In the genomic region with DNA sequence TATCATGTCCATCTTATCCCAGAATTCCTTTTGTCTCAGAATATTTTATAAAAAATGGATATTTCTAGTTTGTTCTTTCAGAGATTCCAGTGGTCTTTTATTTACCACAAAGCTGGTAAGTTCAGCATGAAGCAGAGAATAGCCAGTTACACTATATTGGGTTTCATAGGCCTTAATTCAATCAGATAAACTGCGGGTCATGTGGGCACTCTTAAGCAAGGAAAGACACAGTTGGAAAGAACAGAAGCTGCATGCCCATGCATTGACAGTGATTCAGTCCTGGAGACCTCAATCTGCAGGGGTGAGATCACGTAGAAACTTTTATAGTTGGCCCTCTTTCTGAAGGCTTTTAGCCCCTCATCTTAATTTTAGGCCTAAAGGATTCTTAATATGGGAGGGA, we compare ENCODE assay signal across 1 cellular context.
TF ChIP-seq lines count a peak whose summit lies in the region.

No MANE protein-coding gene starts in this region.

TF ChIP-seq in SK-N-SH, 30 proteins besides CTCF, POLR2A, EP300 and RAD21 (continued from another document):
- TF ChIP-seq, protein P1, sequence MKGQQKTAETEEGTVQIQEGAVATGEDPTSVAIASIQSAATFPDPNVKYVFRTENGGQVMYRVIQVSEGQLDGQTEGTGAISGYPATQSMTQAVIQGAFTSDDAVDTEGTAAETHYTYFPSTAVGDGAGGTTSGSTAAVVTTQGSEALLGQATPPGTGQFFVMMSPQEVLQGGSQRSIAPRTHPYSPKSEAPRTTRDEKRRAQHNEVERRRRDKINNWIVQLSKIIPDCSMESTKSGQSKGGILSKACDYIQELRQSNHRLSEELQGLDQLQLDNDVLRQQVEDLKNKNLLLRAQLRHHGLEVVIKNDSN (IDR thresholded peaks at IDR 0.05; ENCODE audit: borderline replicate concordance, low read depth): peak; percentile 67
TF ChIP-seq in SK-N-SH: peak in this region for 5.
